ENCODE assay signal across 10 cellular contexts in genomic region chr13:53206455-53206854, GRCh38.
A peak's percentile ranks its signal among the peaks of the same experiment; 100 is the strongest.
DNase-seq lines count a peak whose midpoint lies in the region; ATAC-seq and TF ChIP-seq lines count a peak whose summit lies in the region.
"Had no signal": no experiment of that assay in that cellular context is flagged by ENCODE, and none has a peak within 500 bp of the region (broad histone marks: within the 10 kb centered on the region; RNA-seq: fewer than 3 reads in every experiment).

No MANE protein-coding gene starts in this region.

- 0% methylated on average over 1 of the region's 1 CpG for WGBS in mammary epithelial cell (ENCODE audit: low coverage, missing lambda C conversion rate)

- H3K36me3 ChIP-seq in Loucy (ENCODE audit: insufficient read depth, low read length) (no peaks in the 10 kb centered on the region), mammary epithelial cell (ENCODE audit: insufficient read depth, low read length) (no peaks in the 10 kb centered on the region)
- H3K36me3 ChIP-seq: stomach had no signal

- H3K9ac ChIP-seq in Loucy (ENCODE audit: low read depth, low read length, poor library complexity, severe bottlenecking): no peak overlapping the region
- H3K9ac ChIP-seq in mammary epithelial cell (ENCODE audit: insufficient read depth, low read length): no peak overlapping the region

- CTCF ChIA-PET in mammary epithelial cell (lab: Charles Lee; ENCODE audit: low non-redundant PET): interaction anchor here (0.5 kb wide), 1 partner anchor 1207 kb away, joined by 5 read pairs; no protein-coding TSS in a partner anchor

- H3K4me1 ChIP-seq in Loucy (ENCODE audit: insufficient read depth, low read length, poor library complexity, severe bottlenecking) (no peaks in the 10 kb centered on the region), mammary epithelial cell (ENCODE audit: insufficient read depth, low read length) (no peaks in the 10 kb centered on the region)

- no peak for ATAC-seq in HG02623 (IDR thresholded peaks at IDR 0.05; ENCODE audit: unreplicated experiment)

- no TSS peak for BruUV-seq in mammary epithelial cell (replicated peaks; lab: Mats Ljungman, UMichigan)

- H3K4me3 ChIP-seq in Loucy (ENCODE audit: low read length, poor library complexity, severe bottlenecking): no peak overlapping the region
- no peak overlapping the region for H3K4me3 ChIP-seq in mammary epithelial cell (replicated peaks in 1 of 3; ENCODE audit: insufficient read depth in 1 of 3, low read depth in 2 of 3, low read length in 3 of 3)
- no peak overlapping the region for H3K4me3 ChIP-seq in retinal pigment epithelial cell (ENCODE audit: low read length)
- H3K4me3 ChIP-seq: stomach had no signal

- H2AFZ ChIP-seq in Loucy (ENCODE audit: low read length) (no peak overlapping the region), mammary epithelial cell (ENCODE audit: low read depth, low read length) (no peak overlapping the region)

- H3K9me3 ChIP-seq in Loucy (ENCODE audit: insufficient read depth, low read depth, low read length) (no peaks in the 10 kb centered on the region), mammary epithelial cell (replicated peaks; ENCODE audit: insufficient read depth, low read length) (no peaks in the 10 kb centered on the region)

- H3K79me2 ChIP-seq in Loucy (ENCODE audit: insufficient read depth, low read length): no peaks in the 10 kb centered on the region
- H3K79me2 ChIP-seq in mammary epithelial cell (ENCODE audit: insufficient read depth, low read length): no peaks in the 10 kb centered on the region

- H3K4me2 ChIP-seq in Loucy (ENCODE audit: low read depth, low read length, poor library complexity, severe bottlenecking) (no peak overlapping the region), mammary epithelial cell (ENCODE audit: insufficient read depth, low read depth, low read length) (no peak overlapping the region)

- no peaks in the 10 kb centered on the region for H3K9me2 ChIP-seq in Loucy (replicated peaks; ENCODE audit: low read depth, low read length)

- no peaks in the 10 kb centered on the region for H4K20me1 ChIP-seq in Loucy (ENCODE audit: insufficient read depth, low read length, poor library complexity, severe bottlenecking)
- H4K20me1 ChIP-seq in mammary epithelial cell (ENCODE audit: insufficient read depth, low read length): no peaks in the 10 kb centered on the region

- TF ChIP-seq CTCF in Loucy (conservative IDR thresholded peaks at IDR 0.05; ENCODE audit: low read length) (peak; percentile 55), mammary epithelial cell (conservative IDR thresholded peaks at IDR 0.05 in 1 of 2, IDR thresholded peaks at IDR 0.05 in 1 of 2; ENCODE audit: extremely low read depth in 1 of 2, insufficient read depth in 1 of 2, low read depth in 1 of 2, low read length in 2 of 2) (peak; percentile 23 to 46), retinal pigment epithelial cell (conservative IDR thresholded peaks at IDR 0.05; ENCODE audit: low read depth, low read length) (peak; percentile 51)

- intact Hi-C loops in mammary epithelial cell (cut with micrococcal nuclease): no loop called here

- DNase-seq in NCI-H510A treated with DMSO at 0.1 percent for 48 hours (lab: John Stamatoyannopoulos, UW): peak; percentile 11
- DNase-seq in NCI-H510A (lab: John Stamatoyannopoulos, UW): no peak
- no peak for DNase-seq in mammary epithelial cell
- DNase-seq in retinal pigment epithelial cell (ENCODE audit: low read depth): no peak
- DNase-seq in germinal center (ENCODE audit: low spot score): no peak
- no peak for DNase-seq in C1 segment of cervical spinal cord (lab: John Stamatoyannopoulos, UW)
- DNase-seq: activated CD4-positive, alpha-beta T cell treated with anti-CD3 and anti-CD28 coated beads, Interleukin-2, amount 50 U/mL, for 4 hours; stomach had no signal

- no peak overlapping the region for H3K27ac ChIP-seq in mammary epithelial cell (ENCODE audit: insufficient read depth, low read depth, low read length)
- H3K27ac ChIP-seq: stomach had no signal

- H3K27me3 ChIP-seq in Loucy (ENCODE audit: insufficient read depth, low read length, poor library complexity, severe bottlenecking) (no peaks in the 10 kb centered on the region), mammary epithelial cell (ENCODE audit: insufficient read depth, low read length) (no peaks in the 10 kb centered on the region)

- H3F3A ChIP-seq in Loucy (ENCODE audit: low read depth): no peaks in the 10 kb centered on the region

- dilution Hi-C loops in mammary epithelial cell (cut with HindIII; ENCODE audit: low sequenced_read_pairs): no loop called here

- in situ Hi-C loops in mammary epithelial cell (cut with MboI; ENCODE audit: low sequenced_read_pairs in 2 of 2): no loop called here
